Comparison of ENCODE assay signal across 1 cellular context in the genomic region with DNA sequence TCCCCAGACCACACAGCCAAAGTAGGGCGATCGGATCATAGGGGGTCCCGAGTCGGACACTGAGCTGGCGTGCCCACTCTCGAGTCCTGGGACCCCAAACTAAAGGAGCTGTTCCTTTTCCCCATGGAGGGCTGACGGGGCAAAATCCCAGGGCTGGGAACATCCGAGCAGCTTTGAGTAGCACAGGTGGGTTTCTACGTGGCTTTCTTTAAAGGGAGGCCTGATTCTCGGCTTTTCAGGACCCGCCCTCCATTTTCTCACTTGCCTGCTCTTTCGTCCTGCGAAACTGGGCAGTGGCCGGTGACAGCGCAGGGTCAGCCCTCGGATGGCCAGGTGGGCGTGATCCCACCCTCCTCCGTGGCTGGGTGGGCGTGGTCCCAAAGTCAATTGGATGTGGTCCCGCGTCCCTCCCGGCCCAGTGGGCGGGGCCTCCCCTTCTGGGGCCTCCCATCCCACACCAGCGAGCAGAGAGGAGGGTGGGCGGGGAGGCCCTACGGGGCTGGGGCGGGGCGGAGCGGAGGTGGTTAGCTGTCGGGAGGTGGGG.
A peak's percentile ranks its signal among the peaks of the same experiment; 100 is the strongest.
TF ChIP-seq lines count a peak whose summit lies in the region.

No MANE protein-coding gene starts in this region.

TF ChIP-seq in HepG2, 621 proteins besides CTCF, POLR2A, EP300 and RAD21 (continued from another document and continues in another):
- TF ChIP-seq HMGA1 (CRISPR knock-in tag; conservative IDR thresholded peaks at IDR 0.05): no peak
- TF ChIP-seq, protein P1, sequence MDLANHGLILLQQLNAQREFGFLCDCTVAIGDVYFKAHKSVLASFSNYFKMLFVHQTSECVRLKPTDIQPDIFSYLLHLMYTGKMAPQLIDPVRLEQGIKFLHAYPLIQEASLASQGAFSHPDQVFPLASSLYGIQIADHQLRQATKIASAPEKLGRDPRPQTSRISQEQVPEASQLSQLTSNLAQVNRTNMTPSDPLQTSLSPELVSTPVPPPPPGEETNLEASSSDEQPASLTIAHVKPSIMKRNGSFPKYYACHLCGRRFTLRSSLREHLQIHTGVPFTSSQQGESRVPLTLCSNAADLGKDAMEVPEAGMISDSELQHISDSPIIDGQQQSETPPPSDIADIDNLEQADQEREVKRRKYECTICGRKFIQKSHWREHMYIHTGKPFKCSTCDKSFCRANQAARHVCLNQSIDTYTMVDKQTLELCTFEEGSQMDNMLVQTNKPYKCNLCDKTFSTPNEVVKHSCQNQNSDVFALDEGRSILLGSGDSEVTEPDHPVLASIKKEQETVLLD (CRISPR knock-in tag; IDR thresholded peaks at IDR 0.05; ENCODE audit: low read depth): no peak
- TF ChIP-seq, protein P2, sequence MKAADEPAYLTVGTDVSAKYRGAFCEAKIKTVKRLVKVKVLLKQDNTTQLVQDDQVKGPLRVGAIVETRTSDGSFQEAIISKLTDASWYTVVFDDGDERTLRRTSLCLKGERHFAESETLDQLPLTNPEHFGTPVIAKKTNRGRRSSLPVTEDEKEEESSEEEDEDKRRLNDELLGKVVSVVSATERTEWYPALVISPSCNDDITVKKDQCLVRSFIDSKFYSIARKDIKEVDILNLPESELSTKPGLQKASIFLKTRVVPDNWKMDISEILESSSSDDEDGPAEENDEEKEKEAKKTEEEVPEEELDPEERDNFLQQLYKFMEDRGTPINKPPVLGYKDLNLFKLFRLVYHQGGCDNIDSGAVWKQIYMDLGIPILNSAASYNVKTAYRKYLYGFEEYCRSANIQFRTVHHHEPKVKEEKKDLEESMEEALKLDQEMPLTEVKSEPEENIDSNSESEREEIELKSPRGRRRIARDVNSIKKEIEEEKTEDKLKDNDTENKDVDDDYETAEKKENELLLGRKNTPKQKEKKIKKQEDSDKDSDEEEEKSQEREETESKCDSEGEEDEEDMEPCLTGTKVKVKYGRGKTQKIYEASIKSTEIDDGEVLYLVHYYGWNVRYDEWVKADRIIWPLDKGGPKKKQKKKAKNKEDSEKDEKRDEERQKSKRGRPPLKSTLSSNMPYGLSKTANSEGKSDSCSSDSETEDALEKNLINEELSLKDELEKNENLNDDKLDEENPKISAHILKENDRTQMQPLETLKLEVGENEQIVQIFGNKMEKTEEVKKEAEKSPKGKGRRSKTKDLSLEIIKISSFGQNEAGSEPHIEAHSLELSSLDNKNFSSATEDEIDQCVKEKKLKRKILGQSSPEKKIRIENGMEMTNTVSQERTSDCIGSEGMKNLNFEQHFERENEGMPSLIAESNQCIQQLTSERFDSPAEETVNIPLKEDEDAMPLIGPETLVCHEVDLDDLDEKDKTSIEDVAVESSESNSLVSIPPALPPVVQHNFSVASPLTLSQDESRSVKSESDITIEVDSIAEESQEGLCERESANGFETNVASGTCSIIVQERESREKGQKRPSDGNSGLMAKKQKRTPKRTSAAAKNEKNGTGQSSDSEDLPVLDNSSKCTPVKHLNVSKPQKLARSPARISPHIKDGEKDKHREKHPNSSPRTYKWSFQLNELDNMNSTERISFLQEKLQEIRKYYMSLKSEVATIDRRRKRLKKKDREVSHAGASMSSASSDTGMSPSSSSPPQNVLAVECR (CRISPR knock-in tag; IDR thresholded peaks at IDR 0.05; ENCODE audit: borderline replicate concordance): peak; percentile 61; the same call in 1 of the 2 replicates
- TF ChIP-seq, protein P3, sequence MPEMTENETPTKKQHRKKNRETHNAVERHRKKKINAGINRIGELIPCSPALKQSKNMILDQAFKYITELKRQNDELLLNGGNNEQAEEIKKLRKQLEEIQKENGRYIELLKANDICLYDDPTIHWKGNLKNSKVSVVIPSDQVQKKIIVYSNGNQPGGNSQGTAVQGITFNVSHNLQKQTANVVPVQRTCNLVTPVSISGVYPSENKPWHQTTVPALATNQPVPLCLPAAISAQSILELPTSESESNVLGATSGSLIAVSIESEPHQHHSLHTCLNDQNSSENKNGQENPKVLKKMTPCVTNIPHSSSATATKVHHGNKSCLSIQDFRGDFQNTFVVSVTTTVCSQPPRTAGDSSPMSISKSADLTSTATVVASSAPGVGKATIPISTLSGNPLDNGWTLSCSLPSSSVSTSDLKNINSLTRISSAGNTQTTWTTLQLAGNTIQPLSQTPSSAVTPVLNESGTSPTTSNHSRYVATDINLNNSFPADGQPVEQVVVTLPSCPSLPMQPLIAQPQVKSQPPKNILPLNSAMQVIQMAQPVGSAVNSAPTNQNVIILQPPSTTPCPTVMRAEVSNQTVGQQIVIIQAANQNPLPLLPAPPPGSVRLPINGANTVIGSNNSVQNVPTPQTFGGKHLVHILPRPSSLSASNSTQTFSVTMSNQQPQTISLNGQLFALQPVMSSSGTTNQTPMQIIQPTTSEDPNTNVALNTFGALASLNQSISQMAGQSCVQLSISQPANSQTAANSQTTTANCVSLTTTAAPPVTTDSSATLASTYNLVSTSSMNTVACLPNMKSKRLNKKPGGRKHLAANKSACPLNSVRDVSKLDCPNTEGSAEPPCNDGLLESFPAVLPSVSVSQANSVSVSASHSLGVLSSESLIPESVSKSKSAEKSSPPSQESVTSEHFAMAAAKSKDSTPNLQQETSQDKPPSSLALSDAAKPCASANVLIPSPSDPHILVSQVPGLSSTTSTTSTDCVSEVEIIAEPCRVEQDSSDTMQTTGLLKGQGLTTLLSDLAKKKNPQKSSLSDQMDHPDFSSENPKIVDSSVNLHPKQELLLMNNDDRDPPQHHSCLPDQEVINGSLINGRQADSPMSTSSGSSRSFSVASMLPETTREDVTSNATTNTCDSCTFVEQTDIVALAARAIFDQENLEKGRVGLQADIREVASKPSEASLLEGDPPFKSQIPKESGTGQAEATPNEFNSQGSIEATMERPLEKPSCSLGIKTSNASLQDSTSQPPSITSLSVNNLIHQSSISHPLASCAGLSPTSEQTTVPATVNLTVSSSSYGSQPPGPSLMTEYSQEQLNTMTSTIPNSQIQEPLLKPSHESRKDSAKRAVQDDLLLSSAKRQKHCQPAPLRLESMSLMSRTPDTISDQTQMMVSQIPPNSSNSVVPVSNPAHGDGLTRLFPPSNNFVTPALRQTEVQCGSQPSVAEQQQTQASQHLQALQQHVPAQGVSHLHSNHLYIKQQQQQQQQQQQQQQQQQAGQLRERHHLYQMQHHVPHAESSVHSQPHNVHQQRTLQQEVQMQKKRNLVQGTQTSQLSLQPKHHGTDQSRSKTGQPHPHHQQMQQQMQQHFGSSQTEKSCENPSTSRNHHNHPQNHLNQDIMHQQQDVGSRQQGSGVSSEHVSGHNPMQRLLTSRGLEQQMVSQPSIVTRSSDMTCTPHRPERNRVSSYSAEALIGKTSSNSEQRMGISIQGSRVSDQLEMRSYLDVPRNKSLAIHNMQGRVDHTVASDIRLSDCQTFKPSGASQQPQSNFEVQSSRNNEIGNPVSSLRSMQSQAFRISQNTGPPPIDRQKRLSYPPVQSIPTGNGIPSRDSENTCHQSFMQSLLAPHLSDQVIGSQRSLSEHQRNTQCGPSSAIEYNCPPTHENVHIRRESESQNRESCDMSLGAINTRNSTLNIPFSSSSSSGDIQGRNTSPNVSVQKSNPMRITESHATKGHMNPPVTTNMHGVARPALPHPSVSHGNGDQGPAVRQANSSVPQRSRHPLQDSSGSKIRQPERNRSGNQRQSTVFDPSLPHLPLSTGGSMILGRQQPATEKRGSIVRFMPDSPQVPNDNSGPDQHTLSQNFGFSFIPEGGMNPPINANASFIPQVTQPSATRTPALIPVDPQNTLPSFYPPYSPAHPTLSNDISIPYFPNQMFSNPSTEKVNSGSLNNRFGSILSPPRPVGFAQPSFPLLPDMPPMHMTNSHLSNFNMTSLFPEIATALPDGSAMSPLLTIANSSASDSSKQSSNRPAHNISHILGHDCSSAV (CRISPR knock-in tag; IDR thresholded peaks at IDR 0.05; ENCODE audit: borderline replicate concordance): no peak
- TF ChIP-seq STAG1 (CRISPR knock-in tag; IDR thresholded peaks at IDR 0.05): 0 out of 2 replicates have a peak, but pooled peaks have one; percentile 5
- no peak for TF ChIP-seq ESRRA (CRISPR knock-in tag; IDR thresholded peaks at IDR 0.05; ENCODE audit: low read depth)
- TF ChIP-seq RBFOX2 (IDR thresholded peaks at IDR 0.05; ENCODE audit: low read depth, low read length): peak; percentile 73; the same call in 1 of the 2 replicates
- TF ChIP-seq TGIF2 (CRISPR knock-in tag; IDR thresholded peaks at IDR 0.05): 0 out of 2 replicates have a peak, but pooled peaks have one; percentile 64
- TF ChIP-seq SALL2 (CRISPR knock-in tag; IDR thresholded peaks at IDR 0.05): peak; percentile 36; the same call in 1 of the 2 replicates
- TF ChIP-seq, protein P4, sequence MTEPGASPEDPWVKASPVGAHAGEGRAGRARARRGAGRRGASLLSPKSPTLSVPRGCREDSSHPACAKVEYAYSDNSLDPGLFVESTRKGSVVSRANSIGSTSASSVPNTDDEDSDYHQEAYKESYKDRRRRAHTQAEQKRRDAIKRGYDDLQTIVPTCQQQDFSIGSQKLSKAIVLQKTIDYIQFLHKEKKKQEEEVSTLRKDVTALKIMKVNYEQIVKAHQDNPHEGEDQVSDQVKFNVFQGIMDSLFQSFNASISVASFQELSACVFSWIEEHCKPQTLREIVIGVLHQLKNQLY (CRISPR knock-in tag; IDR thresholded peaks at IDR 0.05): no peak
- TF ChIP-seq, protein P5, sequence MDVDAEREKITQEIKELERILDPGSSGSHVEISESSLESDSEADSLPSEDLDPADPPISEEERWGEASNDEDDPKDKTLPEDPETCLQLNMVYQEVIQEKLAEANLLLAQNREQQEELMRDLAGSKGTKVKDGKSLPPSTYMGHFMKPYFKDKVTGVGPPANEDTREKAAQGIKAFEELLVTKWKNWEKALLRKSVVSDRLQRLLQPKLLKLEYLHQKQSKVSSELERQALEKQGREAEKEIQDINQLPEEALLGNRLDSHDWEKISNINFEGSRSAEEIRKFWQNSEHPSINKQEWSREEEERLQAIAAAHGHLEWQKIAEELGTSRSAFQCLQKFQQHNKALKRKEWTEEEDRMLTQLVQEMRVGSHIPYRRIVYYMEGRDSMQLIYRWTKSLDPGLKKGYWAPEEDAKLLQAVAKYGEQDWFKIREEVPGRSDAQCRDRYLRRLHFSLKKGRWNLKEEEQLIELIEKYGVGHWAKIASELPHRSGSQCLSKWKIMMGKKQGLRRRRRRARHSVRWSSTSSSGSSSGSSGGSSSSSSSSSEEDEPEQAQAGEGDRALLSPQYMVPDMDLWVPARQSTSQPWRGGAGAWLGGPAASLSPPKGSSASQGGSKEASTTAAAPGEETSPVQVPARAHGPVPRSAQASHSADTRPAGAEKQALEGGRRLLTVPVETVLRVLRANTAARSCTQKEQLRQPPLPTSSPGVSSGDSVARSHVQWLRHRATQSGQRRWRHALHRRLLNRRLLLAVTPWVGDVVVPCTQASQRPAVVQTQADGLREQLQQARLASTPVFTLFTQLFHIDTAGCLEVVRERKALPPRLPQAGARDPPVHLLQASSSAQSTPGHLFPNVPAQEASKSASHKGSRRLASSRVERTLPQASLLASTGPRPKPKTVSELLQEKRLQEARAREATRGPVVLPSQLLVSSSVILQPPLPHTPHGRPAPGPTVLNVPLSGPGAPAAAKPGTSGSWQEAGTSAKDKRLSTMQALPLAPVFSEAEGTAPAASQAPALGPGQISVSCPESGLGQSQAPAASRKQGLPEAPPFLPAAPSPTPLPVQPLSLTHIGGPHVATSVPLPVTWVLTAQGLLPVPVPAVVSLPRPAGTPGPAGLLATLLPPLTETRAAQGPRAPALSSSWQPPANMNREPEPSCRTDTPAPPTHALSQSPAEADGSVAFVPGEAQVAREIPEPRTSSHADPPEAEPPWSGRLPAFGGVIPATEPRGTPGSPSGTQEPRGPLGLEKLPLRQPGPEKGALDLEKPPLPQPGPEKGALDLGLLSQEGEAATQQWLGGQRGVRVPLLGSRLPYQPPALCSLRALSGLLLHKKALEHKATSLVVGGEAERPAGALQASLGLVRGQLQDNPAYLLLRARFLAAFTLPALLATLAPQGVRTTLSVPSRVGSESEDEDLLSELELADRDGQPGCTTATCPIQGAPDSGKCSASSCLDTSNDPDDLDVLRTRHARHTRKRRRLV (CRISPR knock-in tag; IDR thresholded peaks at IDR 0.05): no peak
- peak; percentile 70; the same call in 1 of the 2 replicates for TF ChIP-seq AKAP8 (CRISPR knock-in tag; IDR thresholded peaks at IDR 0.05)
- TF ChIP-seq ERF (CRISPR knock-in tag; IDR thresholded peaks at IDR 0.05): peak; percentile 9; the same call in 1 of the 2 replicates
- TF ChIP-seq ARNTL (CRISPR knock-in tag; IDR thresholded peaks at IDR 0.05): peak; percentile 4; the same call in 1 of the 2 replicates
- TF ChIP-seq, protein P6, sequence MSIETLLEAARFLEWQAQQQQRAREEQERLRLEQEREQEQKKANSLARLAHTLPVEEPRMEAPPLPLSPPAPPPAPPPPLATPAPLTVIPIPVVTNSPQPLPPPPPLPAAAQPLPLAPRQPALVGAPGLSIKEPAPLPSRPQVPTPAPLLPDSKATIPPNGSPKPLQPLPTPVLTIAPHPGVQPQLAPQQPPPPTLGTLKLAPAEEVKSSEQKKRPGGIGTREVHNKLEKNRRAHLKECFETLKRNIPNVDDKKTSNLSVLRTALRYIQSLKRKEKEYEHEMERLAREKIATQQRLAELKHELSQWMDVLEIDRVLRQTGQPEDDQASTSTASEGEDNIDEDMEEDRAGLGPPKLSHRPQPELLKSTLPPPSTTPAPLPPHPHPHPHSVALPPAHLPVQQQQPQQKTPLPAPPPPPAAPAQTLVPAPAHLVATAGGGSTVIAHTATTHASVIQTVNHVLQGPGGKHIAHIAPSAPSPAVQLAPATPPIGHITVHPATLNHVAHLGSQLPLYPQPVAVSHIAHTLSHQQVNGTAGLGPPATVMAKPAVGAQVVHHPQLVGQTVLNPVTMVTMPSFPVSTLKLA (IDR thresholded peaks at IDR 0.05): no peak
- TF ChIP-seq POLR2G (IDR thresholded peaks at IDR 0.05; ENCODE audit: low read depth, low read length): peak; percentile 74
- TF ChIP-seq ZZZ3 (CRISPR knock-in tag; IDR thresholded peaks at IDR 0.05; ENCODE audit: borderline replicate concordance): 0 out of 2 replicates have a peak, but pooled peaks have one; percentile 0
- TF ChIP-seq, protein P7, sequence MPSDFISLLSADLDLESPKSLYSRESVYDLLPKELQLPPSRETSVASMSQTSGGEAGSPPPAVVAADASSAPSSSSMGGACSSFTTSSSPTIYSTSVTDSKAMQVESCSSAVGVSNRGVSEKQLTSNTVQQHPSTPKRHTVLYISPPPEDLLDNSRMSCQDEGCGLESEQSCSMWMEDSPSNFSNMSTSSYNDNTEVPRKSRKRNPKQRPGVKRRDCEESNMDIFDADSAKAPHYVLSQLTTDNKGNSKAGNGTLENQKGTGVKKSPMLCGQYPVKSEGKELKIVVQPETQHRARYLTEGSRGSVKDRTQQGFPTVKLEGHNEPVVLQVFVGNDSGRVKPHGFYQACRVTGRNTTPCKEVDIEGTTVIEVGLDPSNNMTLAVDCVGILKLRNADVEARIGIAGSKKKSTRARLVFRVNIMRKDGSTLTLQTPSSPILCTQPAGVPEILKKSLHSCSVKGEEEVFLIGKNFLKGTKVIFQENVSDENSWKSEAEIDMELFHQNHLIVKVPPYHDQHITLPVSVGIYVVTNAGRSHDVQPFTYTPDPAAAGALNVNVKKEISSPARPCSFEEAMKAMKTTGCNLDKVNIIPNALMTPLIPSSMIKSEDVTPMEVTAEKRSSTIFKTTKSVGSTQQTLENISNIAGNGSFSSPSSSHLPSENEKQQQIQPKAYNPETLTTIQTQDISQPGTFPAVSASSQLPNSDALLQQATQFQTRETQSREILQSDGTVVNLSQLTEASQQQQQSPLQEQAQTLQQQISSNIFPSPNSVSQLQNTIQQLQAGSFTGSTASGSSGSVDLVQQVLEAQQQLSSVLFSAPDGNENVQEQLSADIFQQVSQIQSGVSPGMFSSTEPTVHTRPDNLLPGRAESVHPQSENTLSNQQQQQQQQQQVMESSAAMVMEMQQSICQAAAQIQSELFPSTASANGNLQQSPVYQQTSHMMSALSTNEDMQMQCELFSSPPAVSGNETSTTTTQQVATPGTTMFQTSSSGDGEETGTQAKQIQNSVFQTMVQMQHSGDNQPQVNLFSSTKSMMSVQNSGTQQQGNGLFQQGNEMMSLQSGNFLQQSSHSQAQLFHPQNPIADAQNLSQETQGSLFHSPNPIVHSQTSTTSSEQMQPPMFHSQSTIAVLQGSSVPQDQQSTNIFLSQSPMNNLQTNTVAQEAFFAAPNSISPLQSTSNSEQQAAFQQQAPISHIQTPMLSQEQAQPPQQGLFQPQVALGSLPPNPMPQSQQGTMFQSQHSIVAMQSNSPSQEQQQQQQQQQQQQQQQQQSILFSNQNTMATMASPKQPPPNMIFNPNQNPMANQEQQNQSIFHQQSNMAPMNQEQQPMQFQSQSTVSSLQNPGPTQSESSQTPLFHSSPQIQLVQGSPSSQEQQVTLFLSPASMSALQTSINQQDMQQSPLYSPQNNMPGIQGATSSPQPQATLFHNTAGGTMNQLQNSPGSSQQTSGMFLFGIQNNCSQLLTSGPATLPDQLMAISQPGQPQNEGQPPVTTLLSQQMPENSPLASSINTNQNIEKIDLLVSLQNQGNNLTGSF (CRISPR knock-in tag; IDR thresholded peaks at IDR 0.05): no peak
